1 cellular context compared by ENCODE assay signal in the genomic region with DNA sequence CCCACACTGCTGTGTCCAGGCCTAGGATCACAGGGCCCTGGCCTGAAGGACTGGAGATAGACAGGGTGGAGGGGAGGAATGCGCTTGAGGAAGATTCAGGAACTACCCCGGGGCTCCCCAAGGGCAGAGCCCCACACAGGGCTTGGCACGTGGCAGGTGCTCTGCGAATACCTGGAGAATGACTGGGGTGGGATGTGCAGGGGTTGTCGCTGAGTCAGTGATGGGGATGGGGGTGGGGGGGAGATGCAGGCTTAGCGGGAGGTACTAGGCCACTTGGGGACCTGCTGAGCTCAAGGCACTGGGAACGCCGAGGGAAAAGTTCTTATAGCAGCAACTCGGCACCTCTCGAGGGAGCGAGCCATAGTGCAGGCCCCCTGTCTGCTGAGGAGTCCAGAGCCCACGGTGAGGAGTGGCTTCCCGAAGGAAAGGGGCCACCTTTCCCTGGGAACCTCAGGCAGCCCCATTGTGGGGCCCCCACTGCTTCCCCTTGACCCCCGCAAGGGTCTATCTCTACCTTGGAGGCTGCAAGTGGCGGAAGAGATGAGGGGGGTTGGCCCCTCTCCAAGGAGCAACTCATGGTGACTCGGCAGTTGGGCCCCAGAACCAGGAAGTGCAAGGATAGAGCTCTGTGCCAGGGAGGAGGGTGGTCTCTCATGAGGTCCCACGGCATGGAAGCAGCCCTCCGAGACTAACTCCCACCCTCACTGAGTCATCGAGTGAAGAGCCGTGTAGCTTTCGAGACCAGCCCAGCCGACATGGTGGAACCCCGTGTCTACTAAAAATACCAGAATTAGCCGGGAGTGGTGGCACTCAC.
A peak's percentile ranks its signal among the peaks of the same experiment; 100 is the strongest.
TF ChIP-seq lines count a peak whose summit lies in the region.

No MANE protein-coding gene starts in this region.

TF ChIP-seq in K562, 482 proteins besides CTCF, POLR2A, EP300 and RAD21 (continued from another document and continues in another):
- TF ChIP-seq, protein P1, sequence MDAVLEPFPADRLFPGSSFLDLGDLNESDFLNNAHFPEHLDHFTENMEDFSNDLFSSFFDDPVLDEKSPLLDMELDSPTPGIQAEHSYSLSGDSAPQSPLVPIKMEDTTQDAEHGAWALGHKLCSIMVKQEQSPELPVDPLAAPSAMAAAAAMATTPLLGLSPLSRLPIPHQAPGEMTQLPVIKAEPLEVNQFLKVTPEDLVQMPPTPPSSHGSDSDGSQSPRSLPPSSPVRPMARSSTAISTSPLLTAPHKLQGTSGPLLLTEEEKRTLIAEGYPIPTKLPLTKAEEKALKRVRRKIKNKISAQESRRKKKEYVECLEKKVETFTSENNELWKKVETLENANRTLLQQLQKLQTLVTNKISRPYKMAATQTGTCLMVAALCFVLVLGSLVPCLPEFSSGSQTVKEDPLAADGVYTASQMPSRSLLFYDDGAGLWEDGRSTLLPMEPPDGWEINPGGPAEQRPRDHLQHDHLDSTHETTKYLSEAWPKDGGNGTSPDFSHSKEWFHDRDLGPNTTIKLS (IDR thresholded peaks at IDR 0.05; ENCODE audit: borderline replicate concordance, low read depth) = peak; percentile 43; the same call in 1 of the 2 replicates
- TF ChIP-seq, protein P2, sequence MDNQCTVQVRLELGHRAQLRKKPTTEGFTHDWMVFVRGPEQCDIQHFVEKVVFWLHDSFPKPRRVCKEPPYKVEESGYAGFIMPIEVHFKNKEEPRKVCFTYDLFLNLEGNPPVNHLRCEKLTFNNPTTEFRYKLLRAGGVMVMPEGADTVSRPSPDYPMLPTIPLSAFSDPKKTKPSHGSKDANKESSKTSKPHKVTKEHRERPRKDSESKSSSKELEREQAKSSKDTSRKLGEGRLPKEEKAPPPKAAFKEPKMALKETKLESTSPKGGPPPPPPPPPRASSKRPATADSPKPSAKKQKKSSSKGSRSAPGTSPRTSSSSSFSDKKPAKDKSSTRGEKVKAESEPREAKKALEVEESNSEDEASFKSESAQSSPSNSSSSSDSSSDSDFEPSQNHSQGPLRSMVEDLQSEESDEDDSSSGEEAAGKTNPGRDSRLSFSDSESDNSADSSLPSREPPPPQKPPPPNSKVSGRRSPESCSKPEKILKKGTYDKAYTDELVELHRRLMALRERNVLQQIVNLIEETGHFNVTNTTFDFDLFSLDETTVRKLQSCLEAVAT (IDR thresholded peaks at IDR 0.05) = 0 out of 4 replicates have a peak, but pooled peaks of 1 of the 2 experiments have one; percentile 10
- peak; percentile 80 for TF ChIP-seq RNF2 (IDR thresholded peaks at IDR 0.05)
- TF ChIP-seq DPF2 (IDR thresholded peaks at IDR 0.05) = peak; percentile 90
- TF ChIP-seq ZNF431 (CRISPR knock-in tag; IDR thresholded peaks at IDR 0.05) = no peak
- TF ChIP-seq BCL6 (CRISPR knock-in tag; IDR thresholded peaks at IDR 0.05) = no peak
- no peak for TF ChIP-seq TEAD2 (tag; IDR thresholded peaks at IDR 0.05)
- TF ChIP-seq, protein P3, sequence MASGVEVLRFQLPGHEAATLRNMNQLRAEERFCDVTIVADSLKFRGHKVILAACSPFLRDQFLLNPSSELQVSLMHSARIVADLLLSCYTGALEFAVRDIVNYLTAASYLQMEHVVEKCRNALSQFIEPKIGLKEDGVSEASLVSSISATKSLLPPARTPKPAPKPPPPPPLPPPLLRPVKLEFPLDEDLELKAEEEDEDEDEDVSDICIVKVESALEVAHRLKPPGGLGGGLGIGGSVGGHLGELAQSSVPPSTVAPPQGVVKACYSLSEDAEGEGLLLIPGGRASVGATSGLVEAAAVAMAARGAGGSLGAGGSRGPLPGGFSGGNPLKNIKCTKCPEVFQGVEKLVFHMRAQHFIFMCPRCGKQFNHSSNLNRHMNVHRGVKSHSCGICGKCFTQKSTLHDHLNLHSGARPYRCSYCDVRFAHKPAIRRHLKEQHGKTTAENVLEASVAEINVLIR (CRISPR knock-in tag; IDR thresholded peaks at IDR 0.05) = no peak
- TF ChIP-seq, protein P4, sequence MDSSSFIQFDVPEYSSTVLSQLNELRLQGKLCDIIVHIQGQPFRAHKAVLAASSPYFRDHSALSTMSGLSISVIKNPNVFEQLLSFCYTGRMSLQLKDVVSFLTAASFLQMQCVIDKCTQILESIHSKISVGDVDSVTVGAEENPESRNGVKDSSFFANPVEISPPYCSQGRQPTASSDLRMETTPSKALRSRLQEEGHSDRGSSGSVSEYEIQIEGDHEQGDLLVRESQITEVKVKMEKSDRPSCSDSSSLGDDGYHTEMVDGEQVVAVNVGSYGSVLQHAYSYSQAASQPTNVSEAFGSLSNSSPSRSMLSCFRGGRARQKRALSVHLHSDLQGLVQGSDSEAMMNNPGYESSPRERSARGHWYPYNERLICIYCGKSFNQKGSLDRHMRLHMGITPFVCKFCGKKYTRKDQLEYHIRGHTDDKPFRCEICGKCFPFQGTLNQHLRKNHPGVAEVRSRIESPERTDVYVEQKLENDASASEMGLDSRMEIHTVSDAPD (CRISPR knock-in tag; IDR thresholded peaks at IDR 0.05) = 0 out of 2 replicates have a peak, but pooled peaks have one; percentile 29
- TF ChIP-seq, protein P5, sequence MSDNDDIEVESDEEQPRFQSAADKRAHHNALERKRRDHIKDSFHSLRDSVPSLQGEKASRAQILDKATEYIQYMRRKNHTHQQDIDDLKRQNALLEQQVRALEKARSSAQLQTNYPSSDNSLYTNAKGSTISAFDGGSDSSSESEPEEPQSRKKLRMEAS (CRISPR knock-in tag; IDR thresholded peaks at IDR 0.05) = peak; percentile 57
- TF ChIP-seq TAF9B (IDR thresholded peaks at IDR 0.05; ENCODE audit: partially characterized antibody) = peak; percentile 81
- TF ChIP-seq SIN3B (IDR thresholded peaks at IDR 0.05; ENCODE audit: low read depth) = no peak
- TF ChIP-seq, protein P6, sequence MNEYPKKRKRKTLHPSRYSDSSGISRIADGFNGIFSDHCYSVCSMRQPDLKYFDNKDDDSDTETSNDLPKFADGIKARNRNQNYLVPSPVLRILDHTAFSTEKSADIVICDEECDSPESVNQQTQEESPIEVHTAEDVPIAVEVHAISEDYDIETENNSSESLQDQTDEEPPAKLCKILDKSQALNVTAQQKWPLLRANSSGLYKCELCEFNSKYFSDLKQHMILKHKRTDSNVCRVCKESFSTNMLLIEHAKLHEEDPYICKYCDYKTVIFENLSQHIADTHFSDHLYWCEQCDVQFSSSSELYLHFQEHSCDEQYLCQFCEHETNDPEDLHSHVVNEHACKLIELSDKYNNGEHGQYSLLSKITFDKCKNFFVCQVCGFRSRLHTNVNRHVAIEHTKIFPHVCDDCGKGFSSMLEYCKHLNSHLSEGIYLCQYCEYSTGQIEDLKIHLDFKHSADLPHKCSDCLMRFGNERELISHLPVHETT (CRISPR knock-in tag; conservative IDR thresholded peaks at IDR 0.05 in 1 of 2, IDR thresholded peaks at IDR 0.05 in 1 of 2) = peak in 1 of 2 experiments; percentile 63; a peak in 2 of 4 replicates
- peak; percentile 96 for TF ChIP-seq GATAD2B (IDR thresholded peaks at IDR 0.05; ENCODE audit: borderline replicate concordance)
- TF ChIP-seq, protein P7, sequence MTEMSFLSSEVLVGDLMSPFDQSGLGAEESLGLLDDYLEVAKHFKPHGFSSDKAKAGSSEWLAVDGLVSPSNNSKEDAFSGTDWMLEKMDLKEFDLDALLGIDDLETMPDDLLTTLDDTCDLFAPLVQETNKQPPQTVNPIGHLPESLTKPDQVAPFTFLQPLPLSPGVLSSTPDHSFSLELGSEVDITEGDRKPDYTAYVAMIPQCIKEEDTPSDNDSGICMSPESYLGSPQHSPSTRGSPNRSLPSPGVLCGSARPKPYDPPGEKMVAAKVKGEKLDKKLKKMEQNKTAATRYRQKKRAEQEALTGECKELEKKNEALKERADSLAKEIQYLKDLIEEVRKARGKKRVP (CRISPR knock-in tag; IDR thresholded peaks at IDR 0.05) = no peak
- TF ChIP-seq HCFC1 (IDR thresholded peaks at IDR 0.05; ENCODE audit: low read depth, low read length) = peak; percentile 34
- no peak for TF ChIP-seq NELFE (IDR thresholded peaks at IDR 0.05; ENCODE audit: insufficient read depth, insufficient read length)
- no peak for TF ChIP-seq ZFPM2 (CRISPR knock-in tag; IDR thresholded peaks at IDR 0.05)
- TF ChIP-seq SRF (CRISPR knock-in tag; IDR thresholded peaks at IDR 0.05) = peak in 1 of 2 experiments; percentile 76; a peak in 1 of 4 replicates
- peak; percentile 81 for TF ChIP-seq ZKSCAN8 (CRISPR knock-in tag; IDR thresholded peaks at IDR 0.05)
- peak; percentile 64; the same call in 1 of the 2 replicates for TF ChIP-seq MEF2D (tag; conservative IDR thresholded peaks at IDR 0.05; ENCODE audit: low read depth)
- TF ChIP-seq SIX5 (IDR thresholded peaks at IDR 0.05; ENCODE audit: borderline replicate concordance in 1 of 2, insufficient read depth in 1 of 2, low read depth in 1 of 2, low read length in 2 of 2) = no peak
- TF ChIP-seq, protein P8, sequence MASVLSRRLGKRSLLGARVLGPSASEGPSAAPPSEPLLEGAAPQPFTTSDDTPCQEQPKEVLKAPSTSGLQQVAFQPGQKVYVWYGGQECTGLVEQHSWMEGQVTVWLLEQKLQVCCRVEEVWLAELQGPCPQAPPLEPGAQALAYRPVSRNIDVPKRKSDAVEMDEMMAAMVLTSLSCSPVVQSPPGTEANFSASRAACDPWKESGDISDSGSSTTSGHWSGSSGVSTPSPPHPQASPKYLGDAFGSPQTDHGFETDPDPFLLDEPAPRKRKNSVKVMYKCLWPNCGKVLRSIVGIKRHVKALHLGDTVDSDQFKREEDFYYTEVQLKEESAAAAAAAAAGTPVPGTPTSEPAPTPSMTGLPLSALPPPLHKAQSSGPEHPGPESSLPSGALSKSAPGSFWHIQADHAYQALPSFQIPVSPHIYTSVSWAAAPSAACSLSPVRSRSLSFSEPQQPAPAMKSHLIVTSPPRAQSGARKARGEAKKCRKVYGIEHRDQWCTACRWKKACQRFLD (CRISPR knock-in tag; IDR thresholded peaks at IDR 0.05) = peak; percentile 75
- TF ChIP-seq PCBP2 (IDR thresholded peaks at IDR 0.05; ENCODE audit: low read depth, low read length, poor library complexity, severe bottlenecking) = no peak
- TF ChIP-seq ZNF780A (CRISPR knock-in tag; IDR thresholded peaks at IDR 0.05) = no peak
- no peak for TF ChIP-seq FOXM1 (IDR thresholded peaks at IDR 0.05; ENCODE audit: low read depth)
- TF ChIP-seq FOXM1 (CRISPR knock-in tag; IDR thresholded peaks at IDR 0.05; ENCODE audit: low read depth) = no peak
- TF ChIP-seq NFIC (IDR thresholded peaks at IDR 0.05) = peak; percentile 98
- TF ChIP-seq SMARCC2 (IDR thresholded peaks at IDR 0.05; ENCODE audit: low read depth) = peak; percentile 39
- TF ChIP-seq, protein P9, sequence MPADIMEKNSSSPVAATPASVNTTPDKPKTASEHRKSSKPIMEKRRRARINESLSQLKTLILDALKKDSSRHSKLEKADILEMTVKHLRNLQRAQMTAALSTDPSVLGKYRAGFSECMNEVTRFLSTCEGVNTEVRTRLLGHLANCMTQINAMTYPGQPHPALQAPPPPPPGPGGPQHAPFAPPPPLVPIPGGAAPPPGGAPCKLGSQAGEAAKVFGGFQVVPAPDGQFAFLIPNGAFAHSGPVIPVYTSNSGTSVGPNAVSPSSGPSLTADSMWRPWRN (IDR thresholded peaks at IDR 0.05; ENCODE audit: low read depth) = no peak
- TF ChIP-seq, protein P10, sequence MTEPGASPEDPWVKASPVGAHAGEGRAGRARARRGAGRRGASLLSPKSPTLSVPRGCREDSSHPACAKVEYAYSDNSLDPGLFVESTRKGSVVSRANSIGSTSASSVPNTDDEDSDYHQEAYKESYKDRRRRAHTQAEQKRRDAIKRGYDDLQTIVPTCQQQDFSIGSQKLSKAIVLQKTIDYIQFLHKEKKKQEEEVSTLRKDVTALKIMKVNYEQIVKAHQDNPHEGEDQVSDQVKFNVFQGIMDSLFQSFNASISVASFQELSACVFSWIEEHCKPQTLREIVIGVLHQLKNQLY (CRISPR knock-in tag; conservative IDR thresholded peaks at IDR 0.05) = no peak
- peak; percentile 71 for TF ChIP-seq ASH1L (IDR thresholded peaks at IDR 0.05; ENCODE audit: borderline replicate concordance, low read depth, partially characterized antibody)
- peak; percentile 56; the same call in 1 of the 2 replicates for TF ChIP-seq POLR2AphosphoS5 (IDR thresholded peaks at IDR 0.05; ENCODE audit: control insufficient read depth, insufficient read depth, low read depth, low read length)
- no peak for TF ChIP-seq KLF1 (tag; IDR thresholded peaks at IDR 0.05)
- no peak for TF ChIP-seq CHD1 (IDR thresholded peaks at IDR 0.05; ENCODE audit: low read length)
- TF ChIP-seq, protein P11, sequence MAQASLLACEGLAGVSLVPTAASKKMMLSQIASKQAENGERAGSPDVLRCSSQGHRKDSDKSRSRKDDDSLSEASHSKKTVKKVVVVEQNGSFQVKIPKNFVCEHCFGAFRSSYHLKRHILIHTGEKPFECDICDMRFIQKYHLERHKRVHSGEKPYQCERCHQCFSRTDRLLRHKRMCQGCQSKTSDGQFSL (CRISPR knock-in tag; IDR thresholded peaks at IDR 0.05) = peak; percentile 27; the same call in 1 of the 2 replicates
- TF ChIP-seq, protein P11 (tag; IDR thresholded peaks at IDR 0.05) = 0 out of 4 replicates have a peak, but pooled peaks of 1 of the 2 experiments have one; percentile 24
- TF ChIP-seq DNMT1 (IDR thresholded peaks at IDR 0.05) = no peak
- no peak for TF ChIP-seq SAP30 (IDR thresholded peaks at IDR 0.05; ENCODE audit: borderline replicate concordance, insufficient read depth, low read depth, low read length, poor library complexity, severe bottlenecking)
- TF ChIP-seq ZNF785 (CRISPR knock-in tag; IDR thresholded peaks at IDR 0.05) = no peak
- peak; percentile 90 for TF ChIP-seq BRD9 (IDR thresholded peaks at IDR 0.05; ENCODE audit: low read depth, partially characterized antibody)
- no peak for TF ChIP-seq PHF20 (IDR thresholded peaks at IDR 0.05; ENCODE audit: partially characterized antibody)
- peak; percentile 72 for TF ChIP-seq BACH1 (tag; IDR thresholded peaks at IDR 0.05)
- TF ChIP-seq, protein P12, sequence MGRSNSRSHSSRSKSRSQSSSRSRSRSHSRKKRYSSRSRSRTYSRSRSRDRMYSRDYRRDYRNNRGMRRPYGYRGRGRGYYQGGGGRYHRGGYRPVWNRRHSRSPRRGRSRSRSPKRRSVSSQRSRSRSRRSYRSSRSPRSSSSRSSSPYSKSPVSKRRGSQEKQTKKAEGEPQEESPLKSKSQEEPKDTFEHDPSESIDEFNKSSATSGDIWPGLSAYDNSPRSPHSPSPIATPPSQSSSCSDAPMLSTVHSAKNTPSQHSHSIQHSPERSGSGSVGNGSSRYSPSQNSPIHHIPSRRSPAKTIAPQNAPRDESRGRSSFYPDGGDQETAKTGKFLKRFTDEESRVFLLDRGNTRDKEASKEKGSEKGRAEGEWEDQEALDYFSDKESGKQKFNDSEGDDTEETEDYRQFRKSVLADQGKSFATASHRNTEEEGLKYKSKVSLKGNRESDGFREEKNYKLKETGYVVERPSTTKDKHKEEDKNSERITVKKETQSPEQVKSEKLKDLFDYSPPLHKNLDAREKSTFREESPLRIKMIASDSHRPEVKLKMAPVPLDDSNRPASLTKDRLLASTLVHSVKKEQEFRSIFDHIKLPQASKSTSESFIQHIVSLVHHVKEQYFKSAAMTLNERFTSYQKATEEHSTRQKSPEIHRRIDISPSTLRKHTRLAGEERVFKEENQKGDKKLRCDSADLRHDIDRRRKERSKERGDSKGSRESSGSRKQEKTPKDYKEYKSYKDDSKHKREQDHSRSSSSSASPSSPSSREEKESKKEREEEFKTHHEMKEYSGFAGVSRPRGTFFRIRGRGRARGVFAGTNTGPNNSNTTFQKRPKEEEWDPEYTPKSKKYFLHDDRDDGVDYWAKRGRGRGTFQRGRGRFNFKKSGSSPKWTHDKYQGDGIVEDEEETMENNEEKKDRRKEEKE (IDR thresholded peaks at IDR 0.05; ENCODE audit: borderline replicate concordance in 1 of 2, control insufficient read depth in 1 of 2, low read depth in 2 of 2, low read length in 1 of 2) = no peak
- peak; percentile 87 for TF ChIP-seq MTA3 (IDR thresholded peaks at IDR 0.05; ENCODE audit: borderline replicate concordance)
- TF ChIP-seq BHLHE40 (IDR thresholded peaks at IDR 0.05; ENCODE audit: low read length) = peak; percentile 6; the same call in 1 of the 2 replicates
- no peak for TF ChIP-seq IFI16 (CRISPR knock-in tag; IDR thresholded peaks at IDR 0.05)
